ENCODE assay signal across 1 cellular context in genomic region chr1:231387770-231388669, GRCh38.
TF ChIP-seq lines count a peak whose summit lies in the region.

No MANE protein-coding gene starts in this region.

TF ChIP-seq in HEK293, 187 proteins besides CTCF, POLR2A, EP300 and RAD21 (continued from another document):
- TF ChIP-seq, protein P1, sequence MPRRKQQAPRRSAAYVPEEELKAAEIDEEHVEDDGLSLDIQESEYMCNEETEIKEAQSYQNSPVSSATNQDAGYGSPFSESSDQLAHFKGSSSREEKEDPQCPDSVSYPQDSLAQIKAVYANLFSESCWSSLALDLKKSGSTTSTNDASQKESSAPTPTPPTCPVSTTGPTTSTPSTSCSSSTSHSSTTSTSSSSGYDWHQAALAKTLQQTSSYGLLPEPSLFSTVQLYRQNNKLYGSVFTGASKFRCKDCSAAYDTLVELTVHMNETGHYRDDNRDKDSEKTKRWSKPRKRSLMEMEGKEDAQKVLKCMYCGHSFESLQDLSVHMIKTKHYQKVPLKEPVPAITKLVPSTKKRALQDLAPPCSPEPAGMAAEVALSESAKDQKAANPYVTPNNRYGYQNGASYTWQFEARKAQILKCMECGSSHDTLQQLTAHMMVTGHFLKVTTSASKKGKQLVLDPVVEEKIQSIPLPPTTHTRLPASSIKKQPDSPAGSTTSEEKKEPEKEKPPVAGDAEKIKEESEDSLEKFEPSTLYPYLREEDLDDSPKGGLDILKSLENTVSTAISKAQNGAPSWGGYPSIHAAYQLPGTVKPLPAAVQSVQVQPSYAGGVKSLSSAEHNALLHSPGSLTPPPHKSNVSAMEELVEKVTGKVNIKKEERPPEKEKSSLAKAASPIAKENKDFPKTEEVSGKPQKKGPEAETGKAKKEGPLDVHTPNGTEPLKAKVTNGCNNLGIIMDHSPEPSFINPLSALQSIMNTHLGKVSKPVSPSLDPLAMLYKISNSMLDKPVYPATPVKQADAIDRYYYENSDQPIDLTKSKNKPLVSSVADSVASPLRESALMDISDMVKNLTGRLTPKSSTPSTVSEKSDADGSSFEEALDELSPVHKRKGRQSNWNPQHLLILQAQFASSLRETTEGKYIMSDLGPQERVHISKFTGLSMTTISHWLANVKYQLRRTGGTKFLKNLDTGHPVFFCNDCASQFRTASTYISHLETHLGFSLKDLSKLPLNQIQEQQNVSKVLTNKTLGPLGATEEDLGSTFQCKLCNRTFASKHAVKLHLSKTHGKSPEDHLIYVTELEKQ (tag by site-specific recombination; IDR thresholded peaks at IDR 0.05; ENCODE audit: borderline replicate concordance), result peak; percentile 70; the same call in 1 of the 2 replicates
- TF ChIP-seq ZNF114 (tag by site-specific recombination; IDR thresholded peaks at IDR 0.05) (no peak), MEIS1 (CRISPR knock-in tag; IDR thresholded peaks at IDR 0.05; ENCODE audit: borderline replicate concordance) (peak; percentile 43; the same call in 1 of the 2 replicates), PRDM10 (tag by site-specific recombination; IDR thresholded peaks at IDR 0.05) (no peak), ZNF510 (tag by site-specific recombination; IDR thresholded peaks at IDR 0.05; ENCODE audit: insufficient replicate concordance) (no peak), ZSCAN16 (tag by site-specific recombination; IDR thresholded peaks at IDR 0.05) (peak; percentile 97), ZNF426 (tag by site-specific recombination; IDR thresholded peaks at IDR 0.05) (no peak), ZNF169 (tag by site-specific recombination; IDR thresholded peaks at IDR 0.05) (no peak), ZNF624 (tag by site-specific recombination; IDR thresholded peaks at IDR 0.05) (no peak), ZNF211 (tag by site-specific recombination; IDR thresholded peaks at IDR 0.05; ENCODE audit: low read depth) (no peak), ZNF600 (tag by site-specific recombination; IDR thresholded peaks at IDR 0.05) (no peak), HOXC10 (CRISPR knock-in tag; IDR thresholded peaks at IDR 0.05) (no peak), GLI2 (tag by site-specific recombination; IDR thresholded peaks at IDR 0.05; ENCODE audit: borderline replicate concordance, low read depth) (peak; percentile 10; the same call in 1 of the 2 replicates), ZNF629 (tag by site-specific recombination; IDR thresholded peaks at IDR 0.05) (peak; percentile 78), BCL11A (tag by site-specific recombination; IDR thresholded peaks at IDR 0.05; ENCODE audit: low read depth) (0 out of 2 replicates have a peak, but pooled peaks have one; percentile 28), ZNF561 (tag by site-specific recombination; IDR thresholded peaks at IDR 0.05; ENCODE audit: borderline replicate concordance) (no peak), ZNF530 (tag by site-specific recombination; IDR thresholded peaks at IDR 0.05; ENCODE audit: low read depth) (no peak), ZNF501 (tag by site-specific recombination; IDR thresholded peaks at IDR 0.05) (0 out of 2 replicates have a peak, but pooled peaks have one; percentile 28), HOXD13 (CRISPR knock-in tag; IDR thresholded peaks at IDR 0.05; ENCODE audit: borderline replicate concordance) (no peak), ZNF701 (tag by site-specific recombination; IDR thresholded peaks at IDR 0.05) (no peak), ZFP37 (tag by site-specific recombination; IDR thresholded peaks at IDR 0.05) (0 out of 2 replicates have a peak, but pooled peaks have one; percentile 11), SP7 (tag by site-specific recombination; IDR thresholded peaks at IDR 0.05) (peak; percentile 76), GLIS1 (tag by site-specific recombination; IDR thresholded peaks at IDR 0.05) (no peak), OSR2 (tag by site-specific recombination; IDR thresholded peaks at IDR 0.05) (peak; percentile 48; the same call in 1 of the 2 replicates), ZNF132 (tag by site-specific recombination; IDR thresholded peaks at IDR 0.05; ENCODE audit: borderline replicate concordance) (no peak), SP3 (tag by site-specific recombination; IDR thresholded peaks at IDR 0.05) (no peak), ZEB2 (tag by site-specific recombination; IDR thresholded peaks at IDR 0.05) (peak; percentile 69), ZNF843 (tag by site-specific recombination; IDR thresholded peaks at IDR 0.05) (0 out of 2 replicates have a peak, but pooled peaks have one; percentile 17)
- TF ChIP-seq, protein P2, sequence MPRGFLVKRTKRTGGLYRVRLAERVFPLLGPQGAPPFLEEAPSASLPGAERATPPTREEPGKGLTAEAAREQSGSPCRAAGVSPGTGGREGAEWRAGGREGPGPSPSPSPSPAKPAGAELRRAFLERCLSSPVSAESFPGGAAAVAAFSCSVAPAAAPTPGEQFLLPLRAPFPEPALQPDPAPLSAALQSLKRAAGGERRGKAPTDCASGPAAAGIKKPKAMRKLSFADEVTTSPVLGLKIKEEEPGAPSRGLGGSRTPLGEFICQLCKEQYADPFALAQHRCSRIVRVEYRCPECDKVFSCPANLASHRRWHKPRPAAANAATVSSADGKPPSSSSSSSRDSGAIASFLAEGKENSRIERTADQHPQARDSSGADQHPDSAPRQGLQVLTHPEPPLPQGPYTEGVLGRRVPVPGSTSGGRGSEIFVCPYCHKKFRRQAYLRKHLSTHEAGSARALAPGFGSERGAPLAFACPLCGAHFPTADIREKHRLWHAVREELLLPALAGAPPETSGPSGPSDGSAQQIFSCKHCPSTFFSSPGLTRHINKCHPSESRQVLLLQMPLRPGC (tag by site-specific recombination; IDR thresholded peaks at IDR 0.05), result 0 out of 2 replicates have a peak, but pooled peaks have one; percentile 38
